11 cellular contexts compared by ENCODE assay signal in the genomic region with DNA sequence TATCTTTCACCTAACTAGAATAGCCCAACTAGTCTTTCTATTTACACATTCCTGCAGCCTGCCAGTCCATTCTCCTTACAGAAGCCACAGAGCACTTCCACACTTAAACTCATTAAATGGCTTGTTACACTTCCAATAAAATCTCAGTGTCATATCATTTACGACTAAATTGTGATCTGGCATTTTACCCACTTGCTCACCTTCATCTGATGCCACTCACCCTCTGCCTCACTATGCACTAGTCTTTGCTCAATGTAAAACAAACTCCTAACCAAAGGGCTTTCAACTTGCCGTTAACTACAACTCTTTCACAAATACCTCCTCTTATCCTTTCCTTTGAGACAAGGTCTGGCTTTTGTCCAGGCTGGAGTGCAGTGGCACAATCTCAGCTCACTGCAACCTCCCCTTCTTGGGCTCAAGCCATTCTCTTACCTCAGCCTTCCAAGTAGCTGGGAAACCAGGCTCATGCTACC. TPM values are rescaled to one million over a fixed set of nuclear protein-coding genes. Genes with fewer than 3 reads are reported as not detected.
DNase-seq lines count a peak whose midpoint lies in the region; ATAC-seq and TF ChIP-seq lines count a peak whose summit lies in the region.
"Had no signal": no experiment of that assay in that cellular context is flagged by ENCODE, and none has a peak within 500 bp of the region (broad histone marks: within the 10 kb centered on the region; RNA-seq: fewer than 3 reads in every experiment).

No MANE protein-coding gene starts in this region.

- H3K27me3 ChIP-seq in BE2C (no peaks in the 10 kb centered on the region), WERI-Rb-1 (ENCODE audit: insufficient read depth, low read depth, severe bottlenecking) (no peaks in the 10 kb centered on the region)

- no peak for ATAC-seq in GM21447 (IDR thresholded peaks at IDR 0.05; ENCODE audit: unreplicated experiment)

- peaks cover 4% of the 10 kb centered on the region for H3K36me3 ChIP-seq in BE2C
- peaks cover 5% of the 10 kb centered on the region for H3K36me3 ChIP-seq in WERI-Rb-1

- no peak overlapping the region for H3K4me3 ChIP-seq in BE2C (ENCODE audit: low read depth, low read length)
- no peak overlapping the region for H3K4me3 ChIP-seq in fibroblast of mammary gland (ENCODE audit: control insufficient read depth, low read depth, low read length)
- no peak overlapping the region for H3K4me3 ChIP-seq in WERI-Rb-1 (ENCODE audit: low read depth, low read length)

- no peaks in the 10 kb centered on the region for H3K9me3 Mint-ChIP-seq in mesothelial cell of epicardium
- H3K9me3 Mint-ChIP-seq: activated naive CD8-positive, alpha-beta T cell treated with anti-CD3 and anti-CD28 coated beads, Interleukin-2, amount 10 ng/mL, durations not matched to agents 7 days and 5 days had no signal

- no peaks in the 10 kb centered on the region for H3K9me3 ChIP-seq in BE2C
- H3K9me3 ChIP-seq in WERI-Rb-1 (ENCODE audit: severe bottlenecking), result no peaks in the 10 kb centered on the region

- peaks cover 5% of the 10 kb centered on the region for H3K36me3 Mint-ChIP-seq in mesothelial cell of epicardium

- H3K27ac Mint-ChIP-seq in mesothelial cell of epicardium, result peak overlapping the region; percentile 3
- H3K27ac Mint-ChIP-seq: activated naive CD8-positive, alpha-beta T cell treated with anti-CD3 and anti-CD28 coated beads, Interleukin-2, amount 10 ng/mL, durations not matched to agents 7 days and 5 days had no signal

- peaks cover 29% of the 10 kb centered on the region for H3K4me1 Mint-ChIP-seq in mesothelial cell of epicardium

- TF ChIP-seq CTCF in BE2C (IDR thresholded peaks at IDR 0.05; ENCODE audit: low read depth, low read length), result no peak
- no peak for TF ChIP-seq CTCF in fibroblast of mammary gland (conservative IDR thresholded peaks at IDR 0.05; ENCODE audit: control insufficient read depth, insufficient read depth, low read depth, low read length)
- no peak for TF ChIP-seq CTCF in mesothelial cell of epicardium (IDR thresholded peaks at IDR 0.05; ENCODE audit: unreplicated experiment)
- TF ChIP-seq CTCF in WERI-Rb-1 (IDR thresholded peaks at IDR 0.05; ENCODE audit: low read depth, low read length), result no peak

- H3K4me3 Mint-ChIP-seq in mesothelial cell of epicardium, result no peak overlapping the region
- H3K4me3 Mint-ChIP-seq: activated naive CD8-positive, alpha-beta T cell treated with anti-CD3 and anti-CD28 coated beads, Interleukin-2, amount 10 ng/mL, durations not matched to agents 7 days and 5 days had no signal

- peaks cover 15% of the 10 kb centered on the region for H3K4me1 ChIP-seq in BE2C

- peak; percentile 27 for DNase-seq in BE2C
- peak; percentile 62 for DNase-seq in NCI-H1105 treated with DMSO at 0.1 percent for 48 hours (lab: John Stamatoyannopoulos, UW)
- DNase-seq in fibroblast of mammary gland (ENCODE audit: low read depth), result peak; percentile 50
- DNase-seq in mesothelial cell of epicardium (ENCODE audit: low spot score in 2 of 2, unreplicated experiment in 2 of 2), result no peak
- DNase-seq in NCI-H1092 (lab: John Stamatoyannopoulos, UW), result no peak
- no peak for DNase-seq in WERI-Rb-1
- no peak for DNase-seq in NCI-H1436 treated with DMSO at 0.1 percent for 48 hours (lab: John Stamatoyannopoulos, UW)
- DNase-seq: activated CD4-positive, alpha-beta T cell treated with anti-CD3 and anti-CD28 coated beads, Interleukin-2, amount 50 U/mL, for 4 hours; activated naive CD8-positive, alpha-beta T cell treated with anti-CD3 and anti-CD28 coated beads, Interleukin-2, amount 10 ng/mL, durations not matched to agents 7 days and 5 days; NCI-H510A treated with DMSO at 0.1 percent for 48 hours had no signal

- H3K27me3 Mint-ChIP-seq in mesothelial cell of epicardium (ENCODE audit: low read depth), result no peaks in the 10 kb centered on the region
- H3K27me3 Mint-ChIP-seq: activated naive CD8-positive, alpha-beta T cell treated with anti-CD3 and anti-CD28 coated beads, Interleukin-2, amount 10 ng/mL, durations not matched to agents 7 days and 5 days had no signal

- H3K27ac ChIP-seq in WERI-Rb-1, result no peak overlapping the region

RNA-seq across cellular contexts. Expression of a gene that starts 24.1 kb away (rescaled TPM):
- polyA plus RNA-seq in BE2C (2012; ENCODE audit: insufficient read depth, insufficient read length, low read depth), result 35.7 TPM
- 52.2 to 59.4 TPM (median 56.4 TPM) in 3 replicates for total RNA-seq in mesothelial cell of epicardium

Comparison
In these comparisons a context has a peak if more than half of its experiments do, and no peak if none do; other contexts are left out.
1. DNase-seq: peak in BE2C (single experiment), NCI-H1105 treated with DMSO at 0.1 percent for 48 hours (single experiment) and fibroblast of mammary gland (single experiment); none in mesothelial cell of epicardium (0 of 2), NCI-H1092 (single experiment), WERI-Rb-1 (single experiment) and NCI-H1436 treated with DMSO at 0.1 percent for 48 hours (single experiment).